Comparison of ENCODE assay signal across 24 cellular contexts in genomic region chr11:121933294-121933693, GRCh38.
"Had no signal": no experiment of that assay in that cellular context is flagged by ENCODE, and none has a peak within 500 bp of the region (broad histone marks: within the 10 kb centered on the region; RNA-seq: fewer than 3 reads in every experiment).

No MANE protein-coding gene starts in this region.

- H3K27ac Mint-ChIP-seq: dendritic cell treated with granulocyte-macrophage colony-stimulating factor and Interleukin-4, amounts not matched to agents 40 ng/mL and 50 ng/mL, for 4 days; effector memory CD8-positive, alpha-beta T cell; immature natural killer cell; memory B cell; naive thymus-derived CD4-positive, alpha-beta T cell; nephron progenitor cell had no signal

- H3K27me3 ChIP-seq: esophagus squamous epithelium, gastroesophageal sphincter, uterus had no signal

- H3K9me3 ChIP-seq: esophagus squamous epithelium, gastroesophageal sphincter, left ventricle myocardium inferior, lower lobe of right lung, prostate gland, spleen, uterus had no signal

- H3K36me3 ChIP-seq: esophagus squamous epithelium, gastroesophageal sphincter, left ventricle myocardium inferior, lower lobe of right lung, prostate gland, spleen, uterus had no signal

- ATAC-seq: effector memory CD8-positive, alpha-beta T cell; gastroesophageal sphincter; left cardiac atrium; lower lobe of right lung; naive thymus-derived CD4-positive, alpha-beta T cell; sciatic nerve had no signal

- H3K4me3 ChIP-seq: esophagus squamous epithelium, gastroesophageal sphincter, left ventricle myocardium inferior, lower lobe of right lung, prostate gland, spleen, uterus had no signal

- H2AFZ ChIP-seq: parathyroid adenoma had no signal

- H3K4me3 Mint-ChIP-seq: dendritic cell treated with granulocyte-macrophage colony-stimulating factor and Interleukin-4, amounts not matched to agents 40 ng/mL and 50 ng/mL, for 4 days; effector memory CD8-positive, alpha-beta T cell; immature natural killer cell; memory B cell; naive thymus-derived CD4-positive, alpha-beta T cell; nephron progenitor cell; type B pancreatic cell had no signal

- H3K36me3 Mint-ChIP-seq: immature natural killer cell; memory B cell; naive thymus-derived CD4-positive, alpha-beta T cell; type B pancreatic cell had no signal

- H3K9me3 Mint-ChIP-seq: dendritic cell treated with granulocyte-macrophage colony-stimulating factor and Interleukin-4, amounts not matched to agents 40 ng/mL and 50 ng/mL, for 4 days; effector memory CD8-positive, alpha-beta T cell; immature natural killer cell; memory B cell; naive thymus-derived CD4-positive, alpha-beta T cell; nephron progenitor cell; type B pancreatic cell had no signal

- H3K4me1 ChIP-seq: parathyroid adenoma, prostate gland, uterus had no signal

- FAIRE-seq: colon, kidney had no signal

- H3K4me1 Mint-ChIP-seq: immature natural killer cell; memory B cell; naive thymus-derived CD4-positive, alpha-beta T cell had no signal

- H3K27ac ChIP-seq: epithelial cell of prostate, esophagus squamous epithelium, gastroesophageal sphincter, left ventricle myocardium inferior, lower lobe of right lung, parathyroid adenoma, prostate gland, spleen, uterus had no signal

- H3K27me3 Mint-ChIP-seq: type B pancreatic cell had no signal

- H3K79me2 ChIP-seq: parathyroid adenoma had no signal

- DNase-seq: effector memory CD8-positive, alpha-beta T cell; esophagus squamous epithelium; immature natural killer cell; kidney; left cardiac atrium; left ventricle myocardium inferior; lower lobe of right lung; naive thymus-derived CD4-positive, alpha-beta T cell; nephron progenitor cell; spleen; stimulated activated CD4-positive, alpha-beta T cell treated with anti-CD3 and anti-CD28 coated beads, Interleukin-15, amount 100 ng/mL, for 24 hours; stimulated activated CD4-positive, alpha-beta T cell treated with anti-CD3 and anti-CD28 coated beads, Interleukin-2, amount 100 ng/mL, for 24 hours; stimulated activated CD4-positive, alpha-beta T cell treated with anti-CD3 and anti-CD28 coated beads, Interleukin-4, amount 100 ng/mL, for 4 hours; stimulated activated naive CD4-positive, alpha-beta T cell treated with Interleukin-2 at 50 U/mL for 16 hours; uterus had no signal

- H3K9ac ChIP-seq: parathyroid adenoma had no signal
